12 cellular contexts compared by ENCODE assay signal in the genomic region with DNA sequence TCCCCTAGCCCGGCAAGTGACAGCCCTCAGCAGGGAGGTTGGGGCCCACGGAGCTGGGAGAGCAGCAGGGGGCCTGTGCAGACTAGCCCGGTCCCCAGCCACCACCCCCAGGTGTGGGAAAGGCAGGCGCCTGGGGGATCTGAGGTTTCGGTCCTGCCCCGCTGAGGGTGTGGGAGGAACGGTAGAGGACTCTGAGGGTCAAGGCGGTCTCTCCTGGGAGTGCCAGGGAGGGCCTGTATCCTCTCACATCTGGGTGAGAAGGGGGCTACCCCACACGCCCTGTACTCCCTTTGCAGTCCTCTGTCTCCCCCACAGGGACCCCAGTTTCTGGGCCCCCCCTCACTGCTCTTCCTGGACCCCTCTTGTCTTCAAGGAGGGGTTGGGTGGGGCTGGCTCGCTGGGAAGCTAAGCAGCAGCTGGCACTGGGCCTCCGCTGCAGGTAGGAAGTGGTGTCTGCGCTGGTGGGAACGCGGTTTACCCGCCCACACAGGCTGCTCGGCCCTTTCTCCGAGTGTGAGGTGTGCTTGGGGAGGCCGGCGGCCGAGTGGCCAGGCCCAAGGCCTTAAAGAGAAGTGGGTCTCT. TPM values are rescaled to one million over a fixed set of nuclear protein-coding genes. Genes with fewer than 3 reads are reported as not detected.
A peak's percentile ranks its signal among the peaks of the same experiment; 100 is the strongest.
DNase-seq lines count a peak whose midpoint lies in the region; ATAC-seq lines count a peak whose summit lies in the region.
"Had no signal": no experiment of that assay in that cellular context is flagged by ENCODE, and none has a peak within 500 bp of the region (broad histone marks: within the 10 kb centered on the region; RNA-seq: fewer than 3 reads in every experiment).

No MANE protein-coding gene starts in this region.

- H3K27me3 Mint-ChIP-seq in CD4-positive, alpha-beta memory T cell: no peaks in the 10 kb centered on the region
- no peaks in the 10 kb centered on the region for H3K27me3 Mint-ChIP-seq in activated T-helper 2 cell treated with anti-CD3 and anti-CD28 coated beads, Interferon-gamma antibody, Interleukin-2, Interleukin-4, amounts not matched to agents 10 μg/mL and 5 μg/mL and 100 μg/mL, durations not matched to agents 14 hours and 24 hours and 36 hours (ENCODE audit: low read depth)
- no peaks in the 10 kb centered on the region for H3K27me3 Mint-ChIP-seq in natural killer cell treated with Interleukin-12 subunit alpha and Interleukin-12 subunit beta and Interleukin-15 and Interleukin-18, amount 100 ng/mL, for 72 hours

- no peaks in the 10 kb centered on the region for H3K36me3 ChIP-seq in CD4-positive, alpha-beta memory T cell (ENCODE audit: insufficient read depth, low read length)
- no peaks in the 10 kb centered on the region for H3K36me3 ChIP-seq in KOPT-K1 (ENCODE audit: insufficient read depth, low read length)
- H3K36me3 ChIP-seq: WERI-Rb-1 had no signal

- H3K4me1 Mint-ChIP-seq in CD4-positive, alpha-beta memory T cell: peaks cover 33 to 90% (median 66%) of the 10 kb centered on the region in 4 donors
- H3K4me1 Mint-ChIP-seq in activated T-helper 2 cell treated with anti-CD3 and anti-CD28 coated beads, Interferon-gamma antibody, Interleukin-2, Interleukin-4, amounts not matched to agents 10 μg/mL and 5 μg/mL and 100 μg/mL, durations not matched to agents 14 hours and 24 hours and 36 hours (ENCODE audit: low read depth): peaks cover 61% of the 10 kb centered on the region
- peaks cover 70 to 79% of the 10 kb centered on the region in 2 donors for H3K4me1 Mint-ChIP-seq in natural killer cell treated with Interleukin-12 subunit alpha and Interleukin-12 subunit beta and Interleukin-15 and Interleukin-18, amount 100 ng/mL, for 72 hours (ENCODE audit: low read depth in 2 of 2)

- peak overlapping the region; percentile 87 to 100 (median 95) for H3K27ac Mint-ChIP-seq in CD4-positive, alpha-beta memory T cell
- H3K27ac Mint-ChIP-seq in activated T-helper 2 cell treated with anti-CD3 and anti-CD28 coated beads, Interferon-gamma antibody, Interleukin-2, Interleukin-4, amounts not matched to agents 10 μg/mL and 5 μg/mL and 100 μg/mL, durations not matched to agents 14 hours and 24 hours and 36 hours: peak overlapping the region; percentile 91
- H3K27ac Mint-ChIP-seq in natural killer cell treated with Interleukin-12 subunit alpha and Interleukin-12 subunit beta and Interleukin-15 and Interleukin-18, amount 100 ng/mL, for 72 hours: peak overlapping the region; percentile 14 to 97

- ATAC-seq in natural killer cell treated with Interleukin-12 subunit alpha and Interleukin-12 subunit beta and Interleukin-15 and Interleukin-18, amount 100 ng/mL, for 72 hours: no peak
- no peak for ATAC-seq in HG02588 (IDR thresholded peaks at IDR 0.05; ENCODE audit: unreplicated experiment)

- peak; percentile 42 to 66 (median 57) for DNase-seq in CD4-positive, alpha-beta memory T cell
- DNase-seq in activated T-helper 2 cell treated with anti-CD3 and anti-CD28 coated beads, Interferon-gamma antibody, Interleukin-2, Interleukin-4, amounts not matched to agents 10 μg/mL and 5 μg/mL and 100 μg/mL, durations not matched to agents 14 hours and 24 hours and 36 hours (ENCODE audit: low spot score): peak; percentile 52
- DNase-seq in natural killer cell treated with Interleukin-12 subunit alpha and Interleukin-12 subunit beta and Interleukin-15 and Interleukin-18, amount 100 ng/mL, for 72 hours (ENCODE audit: low spot score): peak; percentile 71
- DNase-seq in NCI-H526 treated with DMSO at 0.1 percent for 48 hours (lab: John Stamatoyannopoulos, UW): no peak
- no peak for DNase-seq in retina
- DNase-seq in NCI-H748 treated with DMSO at 0.1 percent for 48 hours (lab: John Stamatoyannopoulos, UW): no peak
- DNase-seq: NCI-H524, WERI-Rb-1 had no signal

- CTCF ChIA-PET in CD4-positive, alpha-beta memory T cell (lab: Charles Lee; ENCODE audit: partially characterized antibody): interaction anchor here (1.6 to 8.4 kb wide), 8 partner anchors 10 to 102 kb away, joined by 3 to 72 read pairs (median 14); a partner anchor contains a TSS

- peaks cover 87% of the 10 kb centered on the region for H3K4me1 ChIP-seq in CD4-positive, alpha-beta memory T cell (ENCODE audit: insufficient read depth, low read length)

- H3K36me3 Mint-ChIP-seq in CD4-positive, alpha-beta memory T cell: peaks cover 0 to 12% of the 10 kb centered on the region in 2 donors
- no peaks in the 10 kb centered on the region for H3K36me3 Mint-ChIP-seq in activated T-helper 2 cell treated with anti-CD3 and anti-CD28 coated beads, Interferon-gamma antibody, Interleukin-2, Interleukin-4, amounts not matched to agents 10 μg/mL and 5 μg/mL and 100 μg/mL, durations not matched to agents 14 hours and 24 hours and 36 hours (ENCODE audit: low read depth)
- no peaks in the 10 kb centered on the region for H3K36me3 Mint-ChIP-seq in natural killer cell treated with Interleukin-12 subunit alpha and Interleukin-12 subunit beta and Interleukin-15 and Interleukin-18, amount 100 ng/mL, for 72 hours

- no peaks in the 10 kb centered on the region for H3K9me3 Mint-ChIP-seq in CD4-positive, alpha-beta memory T cell
- H3K9me3 Mint-ChIP-seq in activated T-helper 2 cell treated with anti-CD3 and anti-CD28 coated beads, Interferon-gamma antibody, Interleukin-2, Interleukin-4, amounts not matched to agents 10 μg/mL and 5 μg/mL and 100 μg/mL, durations not matched to agents 14 hours and 24 hours and 36 hours: no peaks in the 10 kb centered on the region
- H3K9me3 Mint-ChIP-seq in natural killer cell treated with Interleukin-12 subunit alpha and Interleukin-12 subunit beta and Interleukin-15 and Interleukin-18, amount 100 ng/mL, for 72 hours: no peaks in the 10 kb centered on the region
- H3K9me3 Mint-ChIP-seq: neural crest cell had no signal

- H3K9me3 ChIP-seq in CD4-positive, alpha-beta memory T cell (ENCODE audit: control insufficient read depth in 1 of 2, low read length in 2 of 2): no peaks in the 10 kb centered on the region
- no peaks in the 10 kb centered on the region for H3K9me3 ChIP-seq in KOPT-K1 (ENCODE audit: insufficient read depth, low read length, poor library complexity, severe bottlenecking)

- POLR2A ChIA-PET in CD4-positive, alpha-beta memory T cell (lab: Charles Lee; ENCODE audit: partially characterized antibody): interaction anchor here (1.0 to 10.4 kb wide), 16 partner anchors 8 to 376 kb away, joined by 3 to 172 read pairs (median 8); a partner anchor contains a TSS

- H3K4me3 Mint-ChIP-seq in CD4-positive, alpha-beta memory T cell: peak overlapping the region; percentile 73 to 91 (median 84)
- peak overlapping the region; percentile 81 for H3K4me3 Mint-ChIP-seq in activated T-helper 2 cell treated with anti-CD3 and anti-CD28 coated beads, Interferon-gamma antibody, Interleukin-2, Interleukin-4, amounts not matched to agents 10 μg/mL and 5 μg/mL and 100 μg/mL, durations not matched to agents 14 hours and 24 hours and 36 hours (ENCODE audit: low read depth)
- H3K4me3 Mint-ChIP-seq in natural killer cell treated with Interleukin-12 subunit alpha and Interleukin-12 subunit beta and Interleukin-15 and Interleukin-18, amount 100 ng/mL, for 72 hours: peak overlapping the region; percentile 67
- H3K4me3 Mint-ChIP-seq: neural crest cell had no signal

- no peaks in the 10 kb centered on the region for H3K27me3 ChIP-seq in CD4-positive, alpha-beta memory T cell (ENCODE audit: insufficient read depth, low read length)

- peak overlapping the region; percentile 19 to 54 for H3K4me3 ChIP-seq in CD4-positive, alpha-beta memory T cell (ENCODE audit: low read length in 2 of 2)

- intact Hi-C loops in CD4-positive, alpha-beta memory T cell (cut with micrococcal nuclease): no loop called here
- intact Hi-C loops in activated T-helper 2 cell treated with anti-CD3 and anti-CD28 coated beads, Interferon-gamma antibody, Interleukin-2, Interleukin-4, amounts not matched to agents 10 μg/mL and 5 μg/mL and 100 μg/mL, durations not matched to agents 14 hours and 24 hours and 36 hours (cut with micrococcal nuclease): loop anchor here (1.0 kb wide), 1 partner anchor 15 kb away; a partner anchor contains a TSS

- peak overlapping the region; percentile 64 for H3K27ac ChIP-seq in CD4-positive, alpha-beta memory T cell (ENCODE audit: low read depth, low read length)
- peak overlapping the region; percentile 80 for H3K27ac ChIP-seq in KOPT-K1 (ENCODE audit: low read depth, low read length, poor library complexity, severe bottlenecking)

RNA-seq across cellular contexts. Expression of a gene that starts 15.4 kb away (rescaled TPM):
- 10 to 100 TPM; 40.9 to 41.0 TPM for total RNA-seq in CD4-positive, alpha-beta memory T cell
- polyA plus RNA-seq in CD4-positive, alpha-beta memory T cell: 10 to 100 TPM; 53.1 to 82.6 TPM
- total RNA-seq in activated T-helper 2 cell treated with anti-CD3 and anti-CD28 coated beads, Interferon-gamma antibody, Interleukin-2, Interleukin-4, amounts not matched to agents 10 μg/mL and 5 μg/mL and 100 μg/mL, durations not matched to agents 14 hours and 24 hours and 36 hours: 345 and 351 TPM in 2 replicates
- total RNA-seq in natural killer cell treated with Interleukin-12 subunit alpha and Interleukin-12 subunit beta and Interleukin-15 and Interleukin-18, amount 100 ng/mL, for 72 hours: 10 to 100 TPM; 61.8 to 73.6 TPM
- total RNA-seq: chondrocyte, neural crest cell had no signal

RNA-seq across cellular contexts. Expression of a gene that starts 28.5 kb away (rescaled TPM):
- total RNA-seq in CD4-positive, alpha-beta memory T cell: 100 to 1,000 TPM; 182 TPM
- 10 to 100 TPM; 31.6 to 77.2 TPM for polyA plus RNA-seq in CD4-positive, alpha-beta memory T cell
- 139 and 151 TPM in 2 replicates for total RNA-seq in activated T-helper 2 cell treated with anti-CD3 and anti-CD28 coated beads, Interferon-gamma antibody, Interleukin-2, Interleukin-4, amounts not matched to agents 10 μg/mL and 5 μg/mL and 100 μg/mL, durations not matched to agents 14 hours and 24 hours and 36 hours
- 100 to 1,000 TPM; 160 to 215 TPM for total RNA-seq in natural killer cell treated with Interleukin-12 subunit alpha and Interleukin-12 subunit beta and Interleukin-15 and Interleukin-18, amount 100 ng/mL, for 72 hours

RNA-seq across cellular contexts. Expression of a gene that starts 31.6 kb away (rescaled TPM):
- 1 to 10 TPM; 5.3 to 6.1 TPM for total RNA-seq in CD4-positive, alpha-beta memory T cell
- polyA plus RNA-seq in CD4-positive, alpha-beta memory T cell: 1 to 10 TPM; 2.2 to 4.3 TPM
- total RNA-seq in activated T-helper 2 cell treated with anti-CD3 and anti-CD28 coated beads, Interferon-gamma antibody, Interleukin-2, Interleukin-4, amounts not matched to agents 10 μg/mL and 5 μg/mL and 100 μg/mL, durations not matched to agents 14 hours and 24 hours and 36 hours: 2.7 and 3.7 TPM in 2 replicates
- total RNA-seq in natural killer cell treated with Interleukin-12 subunit alpha and Interleukin-12 subunit beta and Interleukin-15 and Interleukin-18, amount 100 ng/mL, for 72 hours: under 1 TPM in 1 of 2 donors, not detected in 1; 0.56 TPM
- total RNA-seq: neural crest cell had no signal

RNA-seq across cellular contexts. Expression of a gene that starts 57.0 kb away (rescaled TPM):
- total RNA-seq in CD4-positive, alpha-beta memory T cell: not detected
- polyA plus RNA-seq in CD4-positive, alpha-beta memory T cell: not detected
- not detected in 2 replicates for total RNA-seq in activated T-helper 2 cell treated with anti-CD3 and anti-CD28 coated beads, Interferon-gamma antibody, Interleukin-2, Interleukin-4, amounts not matched to agents 10 μg/mL and 5 μg/mL and 100 μg/mL, durations not matched to agents 14 hours and 24 hours and 36 hours
- total RNA-seq in natural killer cell treated with Interleukin-12 subunit alpha and Interleukin-12 subunit beta and Interleukin-15 and Interleukin-18, amount 100 ng/mL, for 72 hours: not detected
- total RNA-seq: chondrocyte had no signal

Comparison
In these comparisons a context has a peak if more than half of its experiments do, and no peak if none do; other contexts are left out.
1. DNase-seq: peak in CD4-positive, alpha-beta memory T cell (5 of 5), activated T-helper 2 cell treated with anti-CD3 and anti-CD28 coated beads, Interferon-gamma antibody, Interleukin-2, Interleukin-4, amounts not matched to agents 10 μg/mL and 5 μg/mL and 100 μg/mL, durations not matched to agents 14 hours and 24 hours and 36 hours (single experiment) and natural killer cell treated with Interleukin-12 subunit alpha and Interleukin-12 subunit beta and Interleukin-15 and Interleukin-18, amount 100 ng/mL, for 72 hours (single experiment); none in NCI-H526 treated with DMSO at 0.1 percent for 48 hours (single experiment), retina (single experiment) and NCI-H748 treated with DMSO at 0.1 percent for 48 hours (single experiment).
2. Peak in every context shown above with its lines, with median percentiles within 50 percentile points of each other: H3K27ac Mint-ChIP-seq and H3K4me3 Mint-ChIP-seq.